In genomic region chr4:169611157-169611556, GRCh38 we compare ENCODE assay signal across 8 cellular contexts. TPM values are rescaled to one million over a fixed set of nuclear protein-coding genes. Genes with fewer than 3 reads are reported as not detected.
DNase-seq lines count a peak whose midpoint lies in the region; ATAC-seq and TF ChIP-seq lines count a peak whose summit lies in the region.

No MANE protein-coding gene starts in this region.

- H3K9me3 Mint-ChIP-seq in mesothelial cell of epicardium = no peaks in the 10 kb centered on the region

- H3K27ac ChIP-seq in ACC112 (ENCODE audit: low read depth, low read length) (peak overlapping the region; percentile 86; the same call in 1 of the 2 replicates), HCT116 (ENCODE audit: low read depth, low read length) (no peak overlapping the region), colonic mucosa (no peak overlapping the region)

- TF ChIP-seq RAD21 in HCT116 (IDR thresholded peaks at IDR 0.05; ENCODE audit: low read depth) = no peak

- H2AFZ ChIP-seq in ACC112 (ENCODE audit: low read length, unreplicated experiment) = peak overlapping the region; percentile 63
- H2AFZ ChIP-seq in HCT116 (ENCODE audit: low read depth, low read length, poor library complexity, severe bottlenecking) = no peak overlapping the region

- peaks cover 24% of the 10 kb centered on the region for H3K4me1 Mint-ChIP-seq in mesothelial cell of epicardium

- peaks cover 46% of the 10 kb centered on the region for H3K79me2 ChIP-seq in ACC112 (ENCODE audit: control insufficient read depth, insufficient read depth, low read length, unreplicated experiment)
- peaks cover 30% of the 10 kb centered on the region for H3K79me2 ChIP-seq in HCT116 (ENCODE audit: insufficient read depth, low read length)

- peak overlapping the region; percentile 74 for H3K27ac Mint-ChIP-seq in mesothelial cell of epicardium

- DNase-seq in HCT116 (ENCODE audit: low read depth, low spot score) (no peak), adipocyte (ENCODE audit: low read depth) (peak; percentile 32), mesothelial cell of epicardium (ENCODE audit: low spot score in 2 of 2, unreplicated experiment in 2 of 2) (no peak), colonic mucosa (no peak), GM03348 (ENCODE audit: low spot score) (no peak), GF-D8 (lab: John Stamatoyannopoulos, UW) (no peak)

- peak overlapping the region; percentile 100 for H3K4me3 ChIP-seq in ACC112 (ENCODE audit: low read depth, low read length)
- H3K4me3 ChIP-seq in HCT116 (replicated peaks in 1 of 2; ENCODE audit: low read depth in 1 of 2, low read length in 2 of 2) = peak overlapping the region; percentile 84 to 93
- H3K4me3 ChIP-seq in adipocyte (ENCODE audit: low read length) = peak overlapping the region; percentile 88
- H3K4me3 ChIP-seq in colonic mucosa = no peak overlapping the region

- peak overlapping the region; percentile 99 for H3K4me3 Mint-ChIP-seq in mesothelial cell of epicardium

- no peaks in the 10 kb centered on the region for H4K20me1 ChIP-seq in HCT116 (ENCODE audit: insufficient read depth)

- H3K36me3 ChIP-seq in ACC112 (ENCODE audit: insufficient read depth, low read length) (peaks cover 4% of the 10 kb centered on the region; the same call in 1 of the 2 replicates), HCT116 (ENCODE audit: control insufficient read depth in 1 of 2, insufficient read depth in 2 of 2, low read length in 2 of 2) (no peaks in the 10 kb centered on the region), adipocyte (ENCODE audit: control insufficient read depth, insufficient read depth, low read length, severe bottlenecking) (no peaks in the 10 kb centered on the region), colonic mucosa (no peaks in the 10 kb centered on the region)

- RAD21 ChIA-PET in HCT116 (lab: Charles Lee; ENCODE audit: low non-redundant PET in 1 of 2, low total read pairs in 2 of 2, uncharacterized antibody in 2 of 2, unreplicated experiment in 2 of 2) = no interaction called here

- intact Hi-C loops in HCT116 (cut with micrococcal nuclease) = loop anchor here (5.0 to 10.0 kb wide), 3 partner anchors 114 to 201 kb away; no protein-coding TSS in a partner anchor
- intact Hi-C loops in colonic mucosa (cut with DNase I) = loop anchor here (10.0 kb wide), 3 partner anchors 114 to 414 kb away; partner anchors contain the start of genes HPF1 and MFAP3L

- peak overlapping the region; percentile 94 for H3K4me2 ChIP-seq in HCT116 (ENCODE audit: low read length)

- CTCF ChIA-PET in HCT116 (lab: Charles Lee) = no interaction called here

- no peak for TF ChIP-seq POLR2A in HCT116 (IDR thresholded peaks at IDR 0.05; ENCODE audit: borderline replicate concordance, extremely low read depth, insufficient read depth, insufficient read length)

- no peaks in the 10 kb centered on the region for H3K9me2 ChIP-seq in HCT116 (ENCODE audit: insufficient read depth)

- POLR2A ChIA-PET in HCT116 (lab: Charles Lee) = no interaction called here

- H3K9me3 ChIP-seq in HCT116 (ENCODE audit: control insufficient read depth in 1 of 2, insufficient read depth in 1 of 2, low read depth in 1 of 2, low read length in 2 of 2) (no peaks in the 10 kb centered on the region), adipocyte (ENCODE audit: control insufficient read depth, low read length) (no peaks in the 10 kb centered on the region), colonic mucosa (no peaks in the 10 kb centered on the region)

- H3K27me3 ChIP-seq in ACC112 (ENCODE audit: insufficient read depth, low read length) (no peaks in the 10 kb centered on the region), HCT116 (ENCODE audit: insufficient read depth, low read length) (no peaks in the 10 kb centered on the region), adipocyte (replicated peaks; ENCODE audit: control insufficient read depth, insufficient read depth, low read length) (no peaks in the 10 kb centered on the region), colonic mucosa (no peaks in the 10 kb centered on the region)

- TF ChIP-seq CTCF in HCT116 (IDR thresholded peaks at IDR 0.05 in 2 of 3, conservative IDR thresholded peaks at IDR 0.05 in 1 of 3; ENCODE audit: borderline replicate concordance in 1 of 3, insufficient read depth in 1 of 3, low read depth in 2 of 3, low read length in 2 of 3) (no peak), mesothelial cell of epicardium (IDR thresholded peaks at IDR 0.05; ENCODE audit: unreplicated experiment) (no peak), colonic mucosa (IDR thresholded peaks at IDR 0.05) (no peak)

- no peaks in the 10 kb centered on the region for H3K27me3 Mint-ChIP-seq in mesothelial cell of epicardium (ENCODE audit: low read depth)

- H3K4me1 ChIP-seq in ACC112 (ENCODE audit: control insufficient read depth, insufficient read depth, low read length, unreplicated experiment) (peaks cover 9% of the 10 kb centered on the region), HCT116 (ENCODE audit: control insufficient read depth in 1 of 2, insufficient read depth in 2 of 2, low read length in 2 of 2) (peaks cover 6 to 24% of the 10 kb centered on the region in 2 experiments; a peak in 3 of 4 replicates), adipocyte (ENCODE audit: control insufficient read depth, insufficient read depth, low read length) (peaks cover 29% of the 10 kb centered on the region), colonic mucosa (no peaks in the 10 kb centered on the region)

- peaks cover 11% of the 10 kb centered on the region for H3K36me3 Mint-ChIP-seq in mesothelial cell of epicardium

- H3K9ac ChIP-seq in HCT116 (ENCODE audit: low read length) (peak overlapping the region; percentile 86; the same call in 1 of the 2 replicates), adipocyte (ENCODE audit: low read length) (peak overlapping the region; percentile 88), colonic mucosa (ENCODE audit: low read depth in 2 of 2, low read length in 2 of 2) (peak overlapping the region in 1 of 2 donors; percentile 97)

- no TSS peak for BruUV-seq in HCT116 (replicated peaks; lab: Mats Ljungman, UMichigan)

- ATAC-seq in HCT116 (no peak), HG03039 (IDR thresholded peaks at IDR 0.05; ENCODE audit: unreplicated experiment) (no peak)

TF ChIP-seq in HCT116, 20 proteins besides CTCF, POLR2A, EP300 and RAD21:
- TF ChIP-seq ZBTB33 (IDR thresholded peaks at IDR 0.05; ENCODE audit: extremely low read depth, insufficient replicate concordance, low read length) (no peak), YY1 (IDR thresholded peaks at IDR 0.05; ENCODE audit: extremely low read depth, insufficient replicate concordance, low read depth, low read length) (no peak), POLR2AphosphoS5 (IDR thresholded peaks at IDR 0.05; ENCODE audit: low read depth, low read length) (no peak), SIN3A (IDR thresholded peaks at IDR 0.05; ENCODE audit: low read depth) (no peak), EZH2 (IDR thresholded peaks at IDR 0.05) (no peak)

RNA-seq across cellular contexts. Expression of gene NEK1, which starts 1.2 kb away (rescaled TPM):
- 13.3 TPM for total RNA-seq in HCT116 (2021; ENCODE audit: unreplicated experiment)
- polyA plus RNA-seq in HCT116 (2012) = 3.3 and 4.3 TPM in 2 replicates
- total RNA-seq in mesothelial cell of epicardium = 19.0 to 21.3 TPM (median 20.3 TPM) in 3 replicates
- 1 to 10 TPM; 6.9 to 7.4 TPM for total RNA-seq in colonic mucosa

RNA-seq across cellular contexts. Expression of gene CLCN3, which starts 9.2 kb away (rescaled TPM):
- total RNA-seq in HCT116 (2021; ENCODE audit: unreplicated experiment) (60.4 TPM), mesothelial cell of epicardium (57.4 to 59.4 TPM (median 58.3 TPM) in 3 replicates), colonic mucosa (100 to 1,000 TPM; 137 to 148 TPM)
- polyA plus RNA-seq in HCT116 (2012) = 37.7 and 38.0 TPM in 2 replicates
